Comparison of ENCODE assay signal across 13 cellular contexts in the genomic region with DNA sequence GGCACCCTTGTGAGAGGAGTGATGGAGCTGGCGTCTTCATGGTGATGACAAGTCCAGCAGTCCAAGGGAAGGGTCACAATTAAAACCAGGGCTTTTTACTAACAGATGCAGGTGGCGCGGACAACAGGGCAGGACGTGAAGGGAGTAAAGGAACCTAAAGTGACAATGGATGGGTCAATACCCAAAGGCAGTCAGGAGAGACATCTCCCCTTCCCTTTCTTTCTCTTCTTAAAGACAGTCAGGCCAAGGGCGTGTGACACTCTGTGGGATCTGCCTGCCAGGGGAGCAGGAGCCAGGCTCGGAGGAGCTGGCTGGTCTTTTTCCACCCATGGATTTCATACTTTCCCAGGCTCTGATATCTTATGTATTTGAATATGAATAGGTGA.
DNase-seq lines count a peak whose midpoint lies in the region; ATAC-seq and TF ChIP-seq lines count a peak whose summit lies in the region.
"Had no signal": no experiment of that assay in that cellular context is flagged by ENCODE, and none has a peak within 500 bp of the region (broad histone marks: within the 10 kb centered on the region; RNA-seq: fewer than 3 reads in every experiment).

No MANE protein-coding gene starts in this region.

- no TSS peak for BruUV-seq in Panc1 (replicated peaks; lab: Mats Ljungman, UMichigan)

- POLR2A ChIA-PET in Panc1 (lab: Charles Lee): no interaction called here

- DNase-seq in activated T-cell treated with anti-CD3 and anti-CD28 coated beads, Interleukin-2, amount 50 U/mL, for 24 hours: no peak
- no peak for DNase-seq in activated T-cell treated with anti-CD3 and anti-CD28 coated beads, Interleukin-2, amount 50 U/mL, for 1 hour
- DNase-seq in Panc1 (ENCODE audit: low read depth, low spot score) (no peak), foreskin fibroblast (no peak), hepatic stellate cell (ENCODE audit: low spot score) (no peak)
- DNase-seq: activated CD8-positive, alpha-beta T cell treated with anti-CD3 and anti-CD28 coated beads for 36 hours; AML-193 had no signal

- peaks cover 34% of the 10 kb centered on the region for H3K4me1 ChIP-seq in Panc1 (ENCODE audit: control insufficient read depth, insufficient read depth, low read length)

- H3K9me3 ChIP-seq in Panc1 (ENCODE audit: control insufficient read depth, insufficient read depth, low read depth, low read length): no peaks in the 10 kb centered on the region
- H3K9me3 ChIP-seq: ascending aorta had no signal

- H3K36me3 ChIP-seq in Panc1 (ENCODE audit: control insufficient read depth, insufficient read depth, low read length): no peaks in the 10 kb centered on the region
- H3K36me3 ChIP-seq: ascending aorta had no signal

- in situ Hi-C loops in Panc1 (cut with HindIII; ENCODE audit: low pct_unique_long_range_greater_than_20kb, low sequenced_read_pairs): no loop called here

- no peaks in the 10 kb centered on the region for H3K27me3 ChIP-seq in Panc1 (ENCODE audit: control insufficient read depth, insufficient read depth, low read length)
- H3K27me3 ChIP-seq: ascending aorta had no signal

- ATAC-seq in Panc1 (no peak), HG02610 (IDR thresholded peaks at IDR 0.05; ENCODE audit: unreplicated experiment) (no peak), GM19463 (IDR thresholded peaks at IDR 0.05; ENCODE audit: unreplicated experiment) (no peak)
- no peak for ATAC-seq in stimulated activated memory B cell treated with anti-CD40 and anti-IgM and Interleukin-4, amounts not matched to agents 10 μg/mL and 1 μg/mL and 100 μg/mL, for 72 hours
- ATAC-seq: activated CD8-positive, alpha-beta T cell treated with anti-CD3 and anti-CD28 coated beads for 36 hours had no signal

- CTCF ChIA-PET in Panc1 (lab: Charles Lee): no interaction called here

- no peak for TF ChIP-seq CTCF in Panc1 (IDR thresholded peaks at IDR 0.05)
- TF ChIP-seq CTCF in foreskin fibroblast (IDR thresholded peaks at IDR 0.05; ENCODE audit: low read depth, low read length): no peak

- H3K9me3 Mint-ChIP-seq in activated T-cell treated with anti-CD3 and anti-CD28 coated beads, Interleukin-2, amount 50 U/mL, for 24 hours: no peaks in the 10 kb centered on the region
- no peaks in the 10 kb centered on the region for H3K9me3 Mint-ChIP-seq in stimulated activated memory B cell treated with anti-CD40 and anti-IgM and Interleukin-4, amounts not matched to agents 10 μg/mL and 1 μg/mL and 100 μg/mL, for 72 hours
- H3K9me3 Mint-ChIP-seq: activated CD8-positive, alpha-beta T cell treated with anti-CD3 and anti-CD28 coated beads for 36 hours had no signal

- H3K27me3 Mint-ChIP-seq in activated T-cell treated with anti-CD3 and anti-CD28 coated beads, Interleukin-2, amount 50 U/mL, for 24 hours: peaks cover 75% of the 10 kb centered on the region
- H3K27me3 Mint-ChIP-seq in stimulated activated memory B cell treated with anti-CD40 and anti-IgM and Interleukin-4, amounts not matched to agents 10 μg/mL and 1 μg/mL and 100 μg/mL, for 72 hours: peaks cover 65% of the 10 kb centered on the region

- H3K27ac Mint-ChIP-seq in activated T-cell treated with anti-CD3 and anti-CD28 coated beads, Interleukin-2, amount 50 U/mL, for 24 hours: no peak overlapping the region
- no peak overlapping the region for H3K27ac Mint-ChIP-seq in stimulated activated memory B cell treated with anti-CD40 and anti-IgM and Interleukin-4, amounts not matched to agents 10 μg/mL and 1 μg/mL and 100 μg/mL, for 72 hours
- H3K27ac Mint-ChIP-seq: activated CD8-positive, alpha-beta T cell treated with anti-CD3 and anti-CD28 coated beads for 36 hours had no signal

- H3K4me3 ChIP-seq in Panc1 (ENCODE audit: low read depth in 2 of 2, low read length in 2 of 2) (peak overlapping the region; percentile 51 to 57), foreskin fibroblast (ENCODE audit: low read depth in 1 of 2, low read length in 2 of 2) (peak overlapping the region; percentile 74 to 82)

- H3K36me3 Mint-ChIP-seq in activated T-cell treated with anti-CD3 and anti-CD28 coated beads, Interleukin-2, amount 50 U/mL, for 24 hours (ENCODE audit: low read depth): no peaks in the 10 kb centered on the region
- H3K36me3 Mint-ChIP-seq in stimulated activated memory B cell treated with anti-CD40 and anti-IgM and Interleukin-4, amounts not matched to agents 10 μg/mL and 1 μg/mL and 100 μg/mL, for 72 hours: no peaks in the 10 kb centered on the region

- H3K4me1 Mint-ChIP-seq in activated T-cell treated with anti-CD3 and anti-CD28 coated beads, Interleukin-2, amount 50 U/mL, for 24 hours (ENCODE audit: low read depth): peaks cover 37% of the 10 kb centered on the region
- H3K4me1 Mint-ChIP-seq in stimulated activated memory B cell treated with anti-CD40 and anti-IgM and Interleukin-4, amounts not matched to agents 10 μg/mL and 1 μg/mL and 100 μg/mL, for 72 hours: peaks cover 40% of the 10 kb centered on the region

- peak overlapping the region; percentile 64 for H3K4me3 Mint-ChIP-seq in activated T-cell treated with anti-CD3 and anti-CD28 coated beads, Interleukin-2, amount 50 U/mL, for 24 hours
- peak overlapping the region; percentile 45 for H3K4me3 Mint-ChIP-seq in stimulated activated memory B cell treated with anti-CD40 and anti-IgM and Interleukin-4, amounts not matched to agents 10 μg/mL and 1 μg/mL and 100 μg/mL, for 72 hours

- intact Hi-C loops in Panc1 (cut with micrococcal nuclease; ENCODE audit: unreplicated experiment): no loop called here

- peak overlapping the region; percentile 84 for H3K27ac ChIP-seq in Panc1 (ENCODE audit: low read length)
- H3K27ac ChIP-seq: ascending aorta, epithelial cell of prostate, SK-N-MC had no signal
